In the genomic region with DNA sequence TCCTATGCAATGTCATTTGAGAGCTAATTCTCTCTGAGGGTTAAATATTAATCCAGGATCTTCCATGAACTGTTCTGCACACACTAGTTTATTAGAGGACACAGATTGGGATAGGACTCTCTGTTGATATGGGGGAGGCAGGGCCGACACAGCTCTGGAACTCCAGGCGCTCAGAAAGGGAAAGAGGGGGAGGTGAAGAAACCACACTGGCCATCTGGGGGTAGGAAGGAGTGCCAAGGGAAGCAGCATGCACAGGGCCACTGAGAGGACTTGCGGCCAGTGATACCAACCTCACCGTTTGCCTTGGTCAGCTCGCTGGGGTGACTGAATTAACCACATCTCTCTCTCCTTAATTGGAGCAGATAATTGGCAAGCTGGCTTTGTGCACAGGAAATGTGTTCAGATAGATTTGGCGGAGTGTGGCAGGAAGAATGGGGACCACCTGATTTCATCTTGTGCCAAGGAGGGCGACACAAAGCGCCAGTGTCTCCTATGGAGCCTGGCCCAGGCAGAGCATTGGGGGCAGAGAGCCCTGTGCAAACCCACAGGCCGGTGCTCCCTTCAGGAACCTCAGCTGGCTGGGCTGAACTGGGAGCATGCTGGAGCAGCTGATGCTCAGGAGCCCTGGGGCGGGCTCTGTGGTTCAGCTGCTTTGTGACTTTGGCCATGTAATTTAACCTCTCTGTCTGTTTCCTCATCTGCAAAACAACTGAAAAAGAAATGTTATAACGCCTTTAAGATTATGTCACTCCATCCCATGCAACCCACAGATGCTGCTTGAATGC, we compare ENCODE assay signal across 1 cellular context.
TF ChIP-seq lines count a peak whose summit lies in the region.

No MANE protein-coding gene starts in this region.

TF ChIP-seq in HepG2, 621 proteins besides CTCF, POLR2A, EP300 and RAD21 (continued from another document and continues in another):
- TF ChIP-seq, protein P1, sequence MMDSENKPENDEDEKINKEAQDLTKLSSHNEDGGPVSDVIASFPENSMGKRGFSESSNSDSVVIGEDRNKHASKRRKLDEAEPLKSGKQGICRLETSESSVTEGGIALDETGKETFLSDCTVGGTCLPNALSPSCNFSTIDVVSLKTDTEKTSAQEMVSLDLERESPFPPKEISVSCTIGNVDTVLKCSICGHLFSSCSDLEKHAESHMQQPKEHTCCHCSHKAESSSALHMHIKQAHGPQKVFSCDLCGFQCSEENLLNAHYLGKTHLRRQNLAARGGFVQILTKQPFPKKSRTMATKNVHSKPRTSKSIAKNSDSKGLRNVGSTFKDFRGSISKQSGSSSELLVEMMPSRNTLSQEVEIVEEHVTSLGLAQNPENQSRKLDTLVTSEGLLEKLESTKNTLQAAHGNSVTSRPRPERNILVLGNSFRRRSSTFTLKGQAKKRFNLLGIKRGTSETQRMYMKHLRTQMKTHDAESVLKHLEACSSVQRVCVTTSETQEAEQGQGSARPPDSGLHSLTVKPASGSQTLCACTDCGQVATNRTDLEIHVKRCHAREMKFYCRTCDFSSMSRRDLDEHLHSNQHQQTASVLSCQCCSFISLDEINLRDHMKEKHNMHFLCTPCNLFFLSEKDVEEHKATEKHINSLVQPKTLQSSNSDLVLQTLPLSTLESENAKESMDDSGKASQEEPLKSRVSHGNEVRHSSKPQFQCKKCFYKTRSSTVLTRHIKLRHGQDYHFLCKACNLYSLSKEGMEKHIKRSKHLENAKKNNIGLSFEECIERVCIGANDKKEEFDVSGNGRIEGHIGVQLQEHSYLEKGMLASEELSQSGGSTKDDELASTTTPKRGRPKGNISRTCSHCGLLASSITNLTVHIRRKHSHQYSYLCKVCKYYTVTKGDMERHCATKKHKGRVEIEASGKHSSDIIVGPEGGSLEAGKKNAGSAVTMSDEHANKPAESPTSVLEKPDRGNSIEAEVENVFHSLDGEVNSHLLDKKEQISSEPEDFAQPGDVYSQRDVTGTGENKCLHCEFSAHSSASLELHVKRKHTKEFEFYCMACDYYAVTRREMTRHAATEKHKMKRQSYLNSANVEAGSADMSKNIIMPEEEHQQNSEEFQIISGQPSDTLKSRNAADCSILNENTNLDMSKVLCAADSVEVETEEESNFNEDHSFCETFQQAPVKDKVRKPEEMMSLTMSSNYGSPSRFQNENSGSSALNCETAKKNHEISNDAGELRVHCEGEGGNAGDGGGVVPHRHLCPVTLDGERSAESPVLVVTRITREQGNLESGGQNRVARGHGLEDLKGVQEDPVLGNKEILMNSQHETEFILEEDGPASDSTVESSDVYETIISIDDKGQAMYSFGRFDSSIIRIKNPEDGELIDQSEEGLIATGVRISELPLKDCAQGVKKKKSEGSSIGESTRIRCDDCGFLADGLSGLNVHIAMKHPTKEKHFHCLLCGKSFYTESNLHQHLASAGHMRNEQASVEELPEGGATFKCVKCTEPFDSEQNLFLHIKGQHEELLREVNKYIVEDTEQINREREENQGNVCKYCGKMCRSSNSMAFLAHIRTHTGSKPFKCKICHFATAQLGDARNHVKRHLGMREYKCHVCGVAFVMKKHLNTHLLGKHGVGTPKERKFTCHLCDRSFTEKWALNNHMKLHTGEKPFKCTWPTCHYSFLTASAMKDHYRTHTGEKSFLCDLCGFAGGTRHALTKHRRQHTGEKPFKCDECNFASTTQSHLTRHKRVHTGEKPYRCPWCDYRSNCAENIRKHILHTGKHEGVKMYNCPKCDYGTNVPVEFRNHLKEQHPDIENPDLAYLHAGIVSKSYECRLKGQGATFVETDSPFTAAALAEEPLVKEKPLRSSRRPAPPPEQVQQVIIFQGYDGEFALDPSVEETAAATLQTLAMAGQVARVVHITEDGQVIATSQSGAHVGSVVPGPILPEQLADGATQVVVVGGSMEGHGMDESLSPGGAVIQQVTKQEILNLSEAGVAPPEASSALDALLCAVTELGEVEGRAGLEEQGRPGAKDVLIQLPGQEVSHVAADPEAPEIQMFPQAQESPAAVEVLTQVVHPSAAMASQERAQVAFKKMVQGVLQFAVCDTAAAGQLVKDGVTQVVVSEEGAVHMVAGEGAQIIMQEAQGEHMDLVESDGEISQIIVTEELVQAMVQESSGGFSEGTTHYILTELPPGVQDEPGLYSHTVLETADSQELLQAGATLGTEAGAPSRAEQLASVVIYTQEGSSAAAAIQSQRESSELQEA (CRISPR knock-in tag; IDR thresholded peaks at IDR 0.05; ENCODE audit: not compliant biosample characterization) = no peak
- TF ChIP-seq, protein P2, sequence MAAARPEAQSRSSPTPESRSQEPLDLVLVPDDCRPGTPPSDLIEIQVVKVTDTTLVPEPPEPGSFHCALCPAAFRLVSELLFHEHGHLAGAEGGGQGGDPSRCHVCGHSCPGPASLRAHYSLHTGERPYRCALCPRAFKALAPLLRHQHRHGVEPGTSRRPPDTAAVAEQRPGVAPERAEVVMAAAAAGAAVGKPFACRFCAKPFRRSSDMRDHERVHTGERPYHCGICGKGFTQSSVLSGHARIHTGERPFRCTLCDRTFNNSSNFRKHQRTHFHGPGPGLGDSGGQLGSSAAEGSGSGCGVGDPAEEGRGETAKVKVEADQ (CRISPR knock-in tag; IDR thresholded peaks at IDR 0.05; ENCODE audit: borderline replicate concordance) = no peak
- TF ChIP-seq ZNF747 (CRISPR knock-in tag; IDR thresholded peaks at IDR 0.05; ENCODE audit: borderline replicate concordance) (peak; percentile 54; the same call in 1 of the 2 replicates), MBD4 (IDR thresholded peaks at IDR 0.05; ENCODE audit: borderline replicate concordance, low read length) (no peak), SNRNP70 (IDR thresholded peaks at IDR 0.05; ENCODE audit: low read depth, low read length) (no peak), ZNF552 (CRISPR knock-in tag; IDR thresholded peaks at IDR 0.05; ENCODE audit: borderline replicate concordance) (no peak), ZNF724P (CRISPR knock-in tag; IDR thresholded peaks at IDR 0.05; ENCODE audit: borderline replicate concordance) (0 out of 2 replicates have a peak, but pooled peaks have one; percentile 68), ZNF234 (CRISPR knock-in tag; conservative IDR thresholded peaks at IDR 0.05) (no peak), ZNF619 (CRISPR knock-in tag; IDR thresholded peaks at IDR 0.05) (no peak; the same call in 1 of the 2 replicates), XRCC5 (optimal IDR thresholded peaks at IDR 0.05; ENCODE audit: low read length) (no peak), HNRNPUL1 (IDR thresholded peaks at IDR 0.05; ENCODE audit: low read depth, low read length) (no peak), SAP130 (CRISPR knock-in tag; IDR thresholded peaks at IDR 0.05; ENCODE audit: low read depth) (peak; percentile 33), ZKSCAN1 (IDR thresholded peaks at IDR 0.05; ENCODE audit: low read length) (no peak), FLYWCH1 (CRISPR knock-in tag; IDR thresholded peaks at IDR 0.05) (no peak), SP5 (CRISPR knock-in tag; IDR thresholded peaks at IDR 0.05; ENCODE audit: borderline replicate concordance, low read depth) (no peak), ZNF382 (CRISPR knock-in tag; IDR thresholded peaks at IDR 0.05; ENCODE audit: borderline replicate concordance) (no peak), ATF7-NPFF (CRISPR knock-in tag; IDR thresholded peaks at IDR 0.05; ENCODE audit: low read depth) (0 out of 2 replicates have a peak, but pooled peaks have one; percentile 56), NFYC (CRISPR knock-in tag; IDR thresholded peaks at IDR 0.05) (no peak), HMGA1 (CRISPR knock-in tag; conservative IDR thresholded peaks at IDR 0.05) (no peak), DPF2 (CRISPR knock-in tag; IDR thresholded peaks at IDR 0.05; ENCODE audit: borderline replicate concordance, low read depth) (peak; percentile 67; the same call in 1 of the 2 replicates), MAFF (IDR thresholded peaks at IDR 0.05; ENCODE audit: low read depth, low read length) (no peak), ZNF709 (CRISPR knock-in tag; IDR thresholded peaks at IDR 0.05) (no peak)
- TF ChIP-seq, protein P3, sequence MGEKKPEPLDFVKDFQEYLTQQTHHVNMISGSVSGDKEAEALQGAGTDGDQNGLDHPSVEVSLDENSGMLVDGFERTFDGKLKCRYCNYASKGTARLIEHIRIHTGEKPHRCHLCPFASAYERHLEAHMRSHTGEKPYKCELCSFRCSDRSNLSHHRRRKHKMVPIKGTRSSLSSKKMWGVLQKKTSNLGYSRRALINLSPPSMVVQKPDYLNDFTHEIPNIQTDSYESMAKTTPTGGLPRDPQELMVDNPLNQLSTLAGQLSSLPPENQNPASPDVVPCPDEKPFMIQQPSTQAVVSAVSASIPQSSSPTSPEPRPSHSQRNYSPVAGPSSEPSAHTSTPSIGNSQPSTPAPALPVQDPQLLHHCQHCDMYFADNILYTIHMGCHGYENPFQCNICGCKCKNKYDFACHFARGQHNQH (CRISPR knock-in tag; IDR thresholded peaks at IDR 0.05) = 0 out of 2 replicates have a peak, but pooled peaks have one; percentile 2
- TF ChIP-seq, protein P4, sequence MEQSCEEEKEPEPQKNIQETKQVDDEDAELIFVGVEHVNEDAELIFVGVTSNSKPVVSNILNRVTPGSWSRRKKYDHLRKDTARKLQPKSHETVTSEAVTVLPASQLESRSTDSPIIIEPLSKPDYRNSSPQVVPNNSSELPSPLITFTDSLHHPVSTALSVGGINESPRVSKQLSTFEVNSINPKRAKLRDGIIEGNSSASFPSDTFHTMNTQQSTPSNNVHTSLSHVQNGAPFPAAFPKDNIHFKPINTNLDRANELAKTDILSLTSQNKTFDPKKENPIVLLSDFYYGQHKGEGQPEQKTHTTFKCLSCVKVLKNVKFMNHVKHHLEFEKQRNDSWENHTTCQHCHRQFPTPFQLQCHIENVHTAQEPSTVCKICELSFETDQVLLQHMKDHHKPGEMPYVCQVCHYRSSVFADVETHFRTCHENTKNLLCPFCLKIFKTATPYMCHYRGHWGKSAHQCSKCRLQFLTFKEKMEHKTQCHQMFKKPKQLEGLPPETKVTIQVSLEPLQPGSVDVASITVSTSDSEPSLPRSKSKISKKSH (CRISPR knock-in tag; IDR thresholded peaks at IDR 0.05; ENCODE audit: borderline replicate concordance) = peak; percentile 78; the same call in 1 of the 2 replicates
- TF ChIP-seq, protein P5, sequence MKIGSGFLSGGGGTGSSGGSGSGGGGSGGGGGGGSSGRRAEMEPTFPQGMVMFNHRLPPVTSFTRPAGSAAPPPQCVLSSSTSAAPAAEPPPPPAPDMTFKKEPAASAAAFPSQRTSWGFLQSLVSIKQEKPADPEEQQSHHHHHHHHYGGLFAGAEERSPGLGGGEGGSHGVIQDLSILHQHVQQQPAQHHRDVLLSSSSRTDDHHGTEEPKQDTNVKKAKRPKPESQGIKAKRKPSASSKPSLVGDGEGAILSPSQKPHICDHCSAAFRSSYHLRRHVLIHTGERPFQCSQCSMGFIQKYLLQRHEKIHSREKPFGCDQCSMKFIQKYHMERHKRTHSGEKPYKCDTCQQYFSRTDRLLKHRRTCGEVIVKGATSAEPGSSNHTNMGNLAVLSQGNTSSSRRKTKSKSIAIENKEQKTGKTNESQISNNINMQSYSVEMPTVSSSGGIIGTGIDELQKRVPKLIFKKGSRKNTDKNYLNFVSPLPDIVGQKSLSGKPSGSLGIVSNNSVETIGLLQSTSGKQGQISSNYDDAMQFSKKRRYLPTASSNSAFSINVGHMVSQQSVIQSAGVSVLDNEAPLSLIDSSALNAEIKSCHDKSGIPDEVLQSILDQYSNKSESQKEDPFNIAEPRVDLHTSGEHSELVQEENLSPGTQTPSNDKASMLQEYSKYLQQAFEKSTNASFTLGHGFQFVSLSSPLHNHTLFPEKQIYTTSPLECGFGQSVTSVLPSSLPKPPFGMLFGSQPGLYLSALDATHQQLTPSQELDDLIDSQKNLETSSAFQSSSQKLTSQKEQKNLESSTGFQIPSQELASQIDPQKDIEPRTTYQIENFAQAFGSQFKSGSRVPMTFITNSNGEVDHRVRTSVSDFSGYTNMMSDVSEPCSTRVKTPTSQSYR (CRISPR knock-in tag; IDR thresholded peaks at IDR 0.05; ENCODE audit: borderline replicate concordance) = no peak
- TF ChIP-seq, protein P6, sequence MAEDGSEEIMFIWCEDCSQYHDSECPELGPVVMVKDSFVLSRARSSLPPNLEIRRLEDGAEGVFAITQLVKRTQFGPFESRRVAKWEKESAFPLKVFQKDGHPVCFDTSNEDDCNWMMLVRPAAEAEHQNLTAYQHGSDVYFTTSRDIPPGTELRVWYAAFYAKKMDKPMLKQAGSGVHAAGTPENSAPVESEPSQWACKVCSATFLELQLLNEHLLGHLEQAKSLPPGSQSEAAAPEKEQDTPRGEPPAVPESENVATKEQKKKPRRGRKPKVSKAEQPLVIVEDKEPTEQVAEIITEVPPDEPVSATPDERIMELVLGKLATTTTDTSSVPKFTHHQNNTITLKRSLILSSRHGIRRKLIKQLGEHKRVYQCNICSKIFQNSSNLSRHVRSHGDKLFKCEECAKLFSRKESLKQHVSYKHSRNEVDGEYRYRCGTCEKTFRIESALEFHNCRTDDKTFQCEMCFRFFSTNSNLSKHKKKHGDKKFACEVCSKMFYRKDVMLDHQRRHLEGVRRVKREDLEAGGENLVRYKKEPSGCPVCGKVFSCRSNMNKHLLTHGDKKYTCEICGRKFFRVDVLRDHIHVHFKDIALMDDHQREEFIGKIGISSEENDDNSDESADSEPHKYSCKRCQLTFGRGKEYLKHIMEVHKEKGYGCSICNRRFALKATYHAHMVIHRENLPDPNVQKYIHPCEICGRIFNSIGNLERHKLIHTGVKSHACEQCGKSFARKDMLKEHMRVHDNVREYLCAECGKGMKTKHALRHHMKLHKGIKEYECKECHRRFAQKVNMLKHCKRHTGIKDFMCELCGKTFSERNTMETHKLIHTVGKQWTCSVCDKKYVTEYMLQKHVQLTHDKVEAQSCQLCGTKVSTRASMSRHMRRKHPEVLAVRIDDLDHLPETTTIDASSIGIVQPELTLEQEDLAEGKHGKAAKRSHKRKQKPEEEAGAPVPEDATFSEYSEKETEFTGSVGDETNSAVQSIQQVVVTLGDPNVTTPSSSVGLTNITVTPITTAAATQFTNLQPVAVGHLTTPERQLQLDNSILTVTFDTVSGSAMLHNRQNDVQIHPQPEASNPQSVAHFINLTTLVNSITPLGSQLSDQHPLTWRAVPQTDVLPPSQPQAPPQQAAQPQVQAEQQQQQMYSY (CRISPR knock-in tag; IDR thresholded peaks at IDR 0.05) = no peak
- TF ChIP-seq, protein P7, sequence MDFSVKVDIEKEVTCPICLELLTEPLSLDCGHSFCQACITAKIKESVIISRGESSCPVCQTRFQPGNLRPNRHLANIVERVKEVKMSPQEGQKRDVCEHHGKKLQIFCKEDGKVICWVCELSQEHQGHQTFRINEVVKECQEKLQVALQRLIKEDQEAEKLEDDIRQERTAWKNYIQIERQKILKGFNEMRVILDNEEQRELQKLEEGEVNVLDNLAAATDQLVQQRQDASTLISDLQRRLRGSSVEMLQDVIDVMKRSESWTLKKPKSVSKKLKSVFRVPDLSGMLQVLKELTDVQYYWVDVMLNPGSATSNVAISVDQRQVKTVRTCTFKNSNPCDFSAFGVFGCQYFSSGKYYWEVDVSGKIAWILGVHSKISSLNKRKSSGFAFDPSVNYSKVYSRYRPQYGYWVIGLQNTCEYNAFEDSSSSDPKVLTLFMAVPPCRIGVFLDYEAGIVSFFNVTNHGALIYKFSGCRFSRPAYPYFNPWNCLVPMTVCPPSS (IDR thresholded peaks at IDR 0.05) = no peak
